In the genomic region with DNA sequence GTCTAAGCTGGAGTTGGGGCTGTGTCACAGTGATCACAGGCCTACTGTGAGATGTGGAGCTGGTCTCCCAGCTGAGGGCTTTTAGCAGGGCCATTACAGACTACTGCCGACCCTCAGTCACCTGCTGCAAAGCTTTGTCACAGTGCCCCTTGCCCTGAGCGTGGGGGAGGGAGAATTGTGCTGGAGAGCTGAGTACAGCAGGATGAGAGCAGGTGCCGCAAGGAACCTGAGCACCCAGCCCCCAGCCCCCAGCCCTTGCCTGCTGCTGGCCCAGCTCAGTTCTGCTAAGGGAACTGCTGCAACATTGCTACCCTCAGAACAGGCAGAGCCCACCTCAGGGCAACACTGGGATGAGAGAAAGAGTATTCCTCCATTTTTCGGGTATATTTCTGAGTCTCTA, we compare ENCODE assay signal across 9 cellular contexts.
"Had no signal": no experiment of that assay in that cellular context is flagged by ENCODE, and none has a peak within 500 bp of the region (broad histone marks: within the 10 kb centered on the region; RNA-seq: fewer than 3 reads in every experiment).

No MANE protein-coding gene starts in this region.

- H3K36me3 ChIP-seq: HAP-1 had no signal

- H3K9me3 ChIP-seq: HAP-1 had no signal

- DNase-seq: GM23248, GOT3, H7, HFFc6, KBM-7 had no signal

- ATAC-seq: HCT116, HepG2 had no signal

- H3K27ac ChIP-seq: GM23248, HL-60 had no signal

- H3K4me1 ChIP-seq: HAP-1 had no signal

- H3K4me3 ChIP-seq: GM23248, HAP-1 had no signal
